ENCODE assay signal across 21 cellular contexts in genomic region chr7:45625714-45626440, GRCh38. TPM values are rescaled to one million over a fixed set of nuclear protein-coding genes. Genes with fewer than 3 reads are reported as not detected.
DNase-seq lines count a peak whose midpoint lies in the region; ATAC-seq, FAIRE-seq and TF ChIP-seq lines count a peak whose summit lies in the region.
"Had no signal": no experiment of that assay in that cellular context is flagged by ENCODE, and none has a peak within 500 bp of the region (broad histone marks: within the 10 kb centered on the region; RNA-seq: fewer than 3 reads in every experiment).

No MANE protein-coding gene starts in this region.

- H3K9me3 ChIP-seq in smooth muscle cell (replicated peaks; ENCODE audit: low read depth) = no peaks in the 10 kb centered on the region

- no peak overlapping the region for H3K27ac Mint-ChIP-seq in activated CD8-positive, alpha-beta memory T cell treated with anti-CD3 and anti-CD28 coated beads, Interleukin-2, amount 10 ng/mL, durations not matched to agents 7 days and 5 days
- H3K27ac Mint-ChIP-seq: CD8-positive, alpha-beta memory T cell; GM23338 had no signal

- H3K9ac ChIP-seq in smooth muscle cell (ENCODE audit: low read depth) = no peak overlapping the region

- H3K4me2 ChIP-seq in smooth muscle cell = no peak overlapping the region
- H3K4me2 ChIP-seq: GM23338 had no signal

- peaks cover 2% of the 10 kb centered on the region for H3K9me3 Mint-ChIP-seq in activated CD8-positive, alpha-beta memory T cell treated with anti-CD3 and anti-CD28 coated beads, Interleukin-2, amount 10 ng/mL, durations not matched to agents 7 days and 5 days (ENCODE audit: low read depth)

- no peak for ATAC-seq in activated CD8-positive, alpha-beta memory T cell treated with anti-CD3 and anti-CD28 coated beads, Interleukin-2, amount 10 ng/mL, durations not matched to agents 7 days and 5 days
- ATAC-seq in HG03520 (IDR thresholded peaks at IDR 0.05; ENCODE audit: unreplicated experiment) = no peak
- no peak for ATAC-seq in HG02852 (IDR thresholded peaks at IDR 0.05; ENCODE audit: unreplicated experiment)
- ATAC-seq in activated CD4-positive, CD25-positive, alpha-beta regulatory T cell treated with anti-CD3 and anti-CD28 coated beads, Interleukin-2, amount 50 U/mL, for 24 hours = no peak
- ATAC-seq: GM23338 had no signal

- H4K20me1 ChIP-seq in smooth muscle cell (ENCODE audit: low read depth) = no peaks in the 10 kb centered on the region

- 78% methylated on average over 13 of the region's 13 CpGs for WGBS in smooth muscle cell (ENCODE audit: low lambda C conversion rate)

- H3F3A ChIP-seq in smooth muscle cell (ENCODE audit: low read depth) = no peaks in the 10 kb centered on the region

- DNase-seq in activated CD8-positive, alpha-beta memory T cell treated with anti-CD3 and anti-CD28 coated beads for 24 hours = peak; percentile 17
- no peak for DNase-seq in activated CD8-positive, alpha-beta memory T cell treated with anti-CD3 and anti-CD28 coated beads, Interleukin-2, amount 10 ng/mL, durations not matched to agents 7 days and 5 days
- no peak for DNase-seq in bronchial epithelial cell (ENCODE audit: low read depth)
- peak; percentile 44 for DNase-seq in islet precursor cell
- DNase-seq in smooth muscle cell (lab: John Stamatoyannopoulos, UW; ENCODE audit: unreplicated experiment) = no peak
- DNase-seq: CD8-positive, alpha-beta memory T cell; Kasumi-1; NCI-H1694; NCI-H2081 treated with DMSO at 0.1 percent for 48 hours; NCI-H2171 treated with DMSO at 0.1 percent for 48 hours; NCI-H446; NCI-H526 treated with DMSO at 0.1 percent for 48 hours; SHP77; SW 1271 had no signal

- H3K36me3 ChIP-seq in bronchial epithelial cell (ENCODE audit: control insufficient read depth, insufficient read depth, low read length) (no peaks in the 10 kb centered on the region), smooth muscle cell (ENCODE audit: low read depth) (no peaks in the 10 kb centered on the region)

- no peaks in the 10 kb centered on the region for H3K27me3 ChIP-seq in bronchial epithelial cell (ENCODE audit: control insufficient read depth, insufficient read depth, low read length)
- H3K27me3 ChIP-seq in smooth muscle cell (ENCODE audit: low read depth) = no peaks in the 10 kb centered on the region

- H3K4me3 Mint-ChIP-seq in activated CD8-positive, alpha-beta memory T cell treated with anti-CD3 and anti-CD28 coated beads, Interleukin-2, amount 10 ng/mL, durations not matched to agents 7 days and 5 days = no peak overlapping the region
- H3K4me3 Mint-ChIP-seq: CD8-positive, alpha-beta memory T cell; GM23338 had no signal

- no peak for TF ChIP-seq CTCF in bronchial epithelial cell (IDR thresholded peaks at IDR 0.05; ENCODE audit: insufficient read depth, low read length, severe bottlenecking)
- TF ChIP-seq CTCF in smooth muscle cell (IDR thresholded peaks at IDR 0.05; ENCODE audit: borderline replicate concordance, insufficient read depth, poor library complexity, severe bottlenecking) = no peak

- FAIRE-seq in bronchial epithelial cell (lab: Jason Lieb, UNC) = peak; percentile 76

- H3K4me1 ChIP-seq in smooth muscle cell (ENCODE audit: low read depth) = no peaks in the 10 kb centered on the region

- H3K4me3 ChIP-seq in bronchial epithelial cell (ENCODE audit: low read depth, low read length) = no peak overlapping the region
- H3K4me3 ChIP-seq in smooth muscle cell = no peak overlapping the region
- H3K4me3 ChIP-seq: GM23338, SK-N-MC had no signal

- no peaks in the 10 kb centered on the region for H3K36me3 Mint-ChIP-seq in activated CD8-positive, alpha-beta memory T cell treated with anti-CD3 and anti-CD28 coated beads, Interleukin-2, amount 10 ng/mL, durations not matched to agents 7 days and 5 days
- H3K36me3 Mint-ChIP-seq: CD8-positive, alpha-beta memory T cell had no signal

- no peaks in the 10 kb centered on the region for H3K27me3 Mint-ChIP-seq in activated CD8-positive, alpha-beta memory T cell treated with anti-CD3 and anti-CD28 coated beads, Interleukin-2, amount 10 ng/mL, durations not matched to agents 7 days and 5 days

- H3K4me1 Mint-ChIP-seq in activated CD8-positive, alpha-beta memory T cell treated with anti-CD3 and anti-CD28 coated beads, Interleukin-2, amount 10 ng/mL, durations not matched to agents 7 days and 5 days = no peaks in the 10 kb centered on the region
- H3K4me1 Mint-ChIP-seq: CD8-positive, alpha-beta memory T cell had no signal

- no peaks in the 10 kb centered on the region for H3K79me2 ChIP-seq in smooth muscle cell (ENCODE audit: low read depth)

- H3K27ac ChIP-seq in smooth muscle cell (ENCODE audit: low read depth) = no peak overlapping the region
- H3K27ac ChIP-seq: 22Rv1, C4-2B, SK-N-MC had no signal

- no peak overlapping the region for H2AFZ ChIP-seq in smooth muscle cell (ENCODE audit: low read depth)
- H2AFZ ChIP-seq: GM23338 had no signal

- CTCF ChIA-PET in activated CD8-positive, alpha-beta memory T cell treated with anti-CD3 and anti-CD28 coated beads, Interleukin-2, amount 10 ng/mL, durations not matched to agents 7 days and 5 days (lab: Charles Lee) = no interaction called here

RNA-seq across cellular contexts. Expression of gene ADCY1, which starts 51.7 kb away (rescaled TPM):
- total RNA-seq in activated CD8-positive, alpha-beta memory T cell treated with anti-CD3 and anti-CD28 coated beads, Interleukin-2, amount 10 ng/mL, durations not matched to agents 7 days and 5 days = 1 to 10 TPM; 1.3 to 6.7 TPM
- 0.79 and 1.0 TPM in 2 replicates for total RNA-seq in bronchial epithelial cell
- 0.22 and 2.5 TPM in 2 replicates for total RNA-seq in smooth muscle cell
- 0.71 TPM in 1 of 2 replicates, not detected in the other for polyA plus RNA-seq in smooth muscle cell
- polyA plus RNA-seq: CD8-positive, alpha-beta memory T cell had no signal

Comparison
In these comparisons a context has a peak if more than half of its experiments do, and no peak if none do; other contexts are left out.
1. DNase-seq: peak in activated CD8-positive, alpha-beta memory T cell treated with anti-CD3 and anti-CD28 coated beads for 24 hours (single experiment) and islet precursor cell (single experiment); none in activated CD8-positive, alpha-beta memory T cell treated with anti-CD3 and anti-CD28 coated beads, Interleukin-2, amount 10 ng/mL, durations not matched to agents 7 days and 5 days (single experiment), bronchial epithelial cell (single experiment) and smooth muscle cell (single experiment).